ENCODE assay signal across 8 cellular contexts in the genomic region with DNA sequence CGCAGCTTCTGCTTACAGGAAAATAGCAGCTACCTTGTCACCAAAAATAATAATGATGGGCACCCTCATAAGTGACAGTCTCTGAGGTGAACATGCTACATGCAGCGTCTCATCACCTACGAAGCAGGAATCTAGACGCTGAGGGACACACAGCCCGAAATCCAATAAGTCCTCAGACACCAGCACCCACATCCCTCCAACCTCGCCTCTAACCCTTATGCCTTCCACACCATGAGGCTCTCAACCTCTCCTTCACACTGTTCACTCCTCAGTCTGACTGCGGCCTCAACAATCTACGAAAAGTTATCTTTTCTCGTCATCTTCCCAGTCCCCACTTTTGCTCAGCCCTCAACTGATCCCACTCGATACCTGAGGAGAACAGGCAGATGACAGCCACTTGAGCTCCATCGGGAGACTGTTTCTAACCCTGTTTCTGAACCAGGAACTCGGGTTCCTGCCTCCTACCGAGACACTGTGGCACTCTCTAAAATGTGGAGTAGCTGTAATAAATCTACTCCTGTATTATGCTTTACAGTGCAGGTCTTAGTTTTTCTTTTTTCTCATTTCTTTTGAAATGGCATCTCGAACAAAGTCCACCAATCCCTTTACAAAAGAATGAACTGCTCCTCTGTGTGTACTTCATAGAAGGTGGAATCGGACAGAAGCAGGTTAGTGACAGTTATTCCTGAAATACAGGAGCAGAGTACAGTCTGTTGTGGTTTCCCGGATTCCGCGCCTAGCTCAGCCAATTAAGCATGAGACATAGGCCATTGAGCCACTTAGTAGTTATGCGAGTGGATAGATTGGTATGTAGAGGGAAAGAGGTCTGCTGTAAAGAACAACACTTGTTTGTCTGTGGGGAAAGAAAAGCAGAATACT. TPM values are rescaled to one million over a fixed set of nuclear protein-coding genes. Genes with fewer than 3 reads are reported as not detected.
DNase-seq lines count a peak whose midpoint lies in the region; TF ChIP-seq lines count a peak whose summit lies in the region.
"Not testable (repeated sequence)": the region's sequence is repeated elsewhere in the genome, so short reads cannot be mapped to it uniquely, and the experiment has no call there.

No MANE protein-coding gene starts in this region.

- H3K4me3 Mint-ChIP-seq in immature natural killer cell: peak overlapping the region; percentile 99 to 100 (median 99)
- H3K4me3 Mint-ChIP-seq in neural crest cell: peak overlapping the region; percentile 98

- not testable (repeated sequence) for H3K36me3 ChIP-seq in BE2C; adipocyte (ENCODE audit: control insufficient read depth, insufficient read depth, low read length, severe bottlenecking); endocrine pancreas (ENCODE audit: control insufficient read depth, insufficient read depth, low read length); stomach smooth muscle (ENCODE audit: control insufficient read depth in 2 of 2, insufficient read depth in 2 of 2, low read length in 2 of 2)

- H3K9me3 Mint-ChIP-seq in immature natural killer cell, neural crest cell: not testable (repeated sequence)

- peak overlapping the region; percentile 91 for H3K27ac ChIP-seq in HL-60 (replicated peaks)
- peak overlapping the region; percentile 98 for H3K27ac ChIP-seq in stomach smooth muscle (ENCODE audit: low read length)

- peak overlapping the region; percentile 95 to 100 (median 99) for H3K27ac Mint-ChIP-seq in immature natural killer cell
- H3K27ac Mint-ChIP-seq in neural crest cell (ENCODE audit: unreplicated experiment): peak overlapping the region; percentile 99

- H3K4me1 ChIP-seq in BE2C; endocrine pancreas (ENCODE audit: control insufficient read depth, insufficient read depth, low read length): not testable (repeated sequence)
- H3K4me1 ChIP-seq in adipocyte (ENCODE audit: control insufficient read depth, insufficient read depth, low read length) (peaks cover 18% of the 10 kb centered on the region), stomach smooth muscle (ENCODE audit: control insufficient read depth, insufficient read depth, low read length) (peaks cover 11% of the 10 kb centered on the region)

- H3K4me3 ChIP-seq in BE2C (ENCODE audit: low read depth, low read length): peak overlapping the region; percentile 94
- peak overlapping the region; percentile 98 for H3K4me3 ChIP-seq in HL-60 (replicated peaks; ENCODE audit: insufficient read depth, low read length)
- H3K4me3 ChIP-seq in adipocyte (ENCODE audit: low read length): peak overlapping the region; percentile 100
- H3K4me3 ChIP-seq in endocrine pancreas (ENCODE audit: control insufficient read depth, insufficient read depth, low read length): peak overlapping the region; percentile 35
- peak overlapping the region; percentile 98 to 99 for H3K4me3 ChIP-seq in stomach smooth muscle (ENCODE audit: low read length in 2 of 2)

- H3K27me3 Mint-ChIP-seq in immature natural killer cell (ENCODE audit: low read depth in 3 of 3); neural crest cell (ENCODE audit: low read depth): not testable (repeated sequence)

- not testable (repeated sequence) for TF ChIP-seq CTCF in BE2C (IDR thresholded peaks at IDR 0.05; ENCODE audit: low read depth, low read length); HL-60 (IDR thresholded peaks at IDR 0.05; ENCODE audit: insufficient read depth, low read length); neural crest cell (conservative IDR thresholded peaks at IDR 0.05)

- H3K4me1 Mint-ChIP-seq in immature natural killer cell (peaks cover 29 to 30% of the 10 kb centered on the region in 2 donors), neural crest cell (peaks cover 19% of the 10 kb centered on the region)

- H3K9ac ChIP-seq in adipocyte (ENCODE audit: low read length) (peak overlapping the region; percentile 100), stomach smooth muscle (ENCODE audit: low read length in 2 of 2) (peak overlapping the region; percentile 51 to 99)
- not testable (repeated sequence) for H3K9ac ChIP-seq in endocrine pancreas (ENCODE audit: control insufficient read depth, insufficient read depth, low read length)

- H3K36me3 Mint-ChIP-seq in immature natural killer cell; neural crest cell (ENCODE audit: low read depth): not testable (repeated sequence)

- not testable (repeated sequence) for DNase-seq in BE2C; HL-60 (ENCODE audit: low read depth in 1 of 2, low spot score in 1 of 2); adipocyte (ENCODE audit: low read depth); immature natural killer cell; neural crest cell (ENCODE audit: low read depth, low spot score)
- peak; percentile 7 for DNase-seq in SW480 (ENCODE audit: low spot score)

- H3K9me3 ChIP-seq in BE2C; adipocyte (ENCODE audit: control insufficient read depth, low read length); endocrine pancreas (ENCODE audit: control insufficient read depth, low read length); stomach smooth muscle (ENCODE audit: control insufficient read depth in 2 of 2, low read length in 2 of 2): not testable (repeated sequence)

- H3K27me3 ChIP-seq in BE2C; HL-60 (ENCODE audit: insufficient read depth, poor library complexity, severe bottlenecking); adipocyte (replicated peaks; ENCODE audit: control insufficient read depth, insufficient read depth, low read length); endocrine pancreas (ENCODE audit: control insufficient read depth, insufficient read depth, low read length); stomach smooth muscle (ENCODE audit: control insufficient read depth in 1 of 2, insufficient read depth in 2 of 2, low read length in 2 of 2): not testable (repeated sequence)

RNA-seq across cellular contexts. Expression of gene EAPP, which starts 0.9 kb away (rescaled TPM):
- polyA plus RNA-seq in BE2C (2012; ENCODE audit: insufficient read depth, insufficient read length, low read depth): 59.2 TPM
- 100 to 1,000 TPM in 2 of 3 donors, 10 to 100 TPM in 1; 94.9 to 192 (median 109) TPM for polyA plus RNA-seq in immature natural killer cell
- total RNA-seq in neural crest cell: 26.2 and 27.5 TPM in 2 replicates

Comparison
In these comparisons a context has a peak if more than half of its experiments do, and no peak if none do; other contexts are left out.
1. H3K4me3 ChIP-seq: peak in every context shown above with its lines; median percentile 100 in adipocyte; 98 in stomach smooth muscle; 98 in HL-60; 94 in BE2C; 35 in endocrine pancreas.